22 cellular contexts compared by ENCODE assay signal in the genomic region with DNA sequence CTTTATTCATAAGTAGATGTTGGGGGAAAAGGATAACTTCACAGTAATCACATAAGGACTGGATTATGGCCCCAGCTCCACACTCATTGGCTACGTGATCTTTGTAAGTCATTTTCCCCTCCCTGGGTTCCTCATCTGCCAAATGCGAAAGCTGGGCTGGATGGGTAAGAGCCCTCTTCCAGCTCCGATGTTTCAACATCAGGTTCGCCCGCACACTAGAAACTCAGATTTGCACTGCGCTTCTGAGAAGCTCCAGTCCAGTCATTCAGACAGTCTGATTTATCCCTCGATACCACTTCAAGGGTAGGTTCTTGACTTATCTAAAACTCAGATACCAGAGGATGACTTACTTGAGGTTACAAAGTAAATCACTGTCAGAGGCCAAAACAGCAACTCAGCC. TPM values are rescaled to one million over a fixed set of nuclear protein-coding genes. Genes with fewer than 3 reads are reported as not detected.
DNase-seq lines count a peak whose midpoint lies in the region; ATAC-seq, FAIRE-seq and TF ChIP-seq lines count a peak whose summit lies in the region.
"Had no signal": no experiment of that assay in that cellular context is flagged by ENCODE, and none has a peak within 500 bp of the region (broad histone marks: within the 10 kb centered on the region; RNA-seq: fewer than 3 reads in every experiment).

No MANE protein-coding gene starts in this region.

- TF ChIP-seq POLR2A in GM12891 (IDR thresholded peaks at IDR 0.05; ENCODE audit: low read depth, low read length), result no peak

- no peaks in the 10 kb centered on the region for H3K9me3 Mint-ChIP-seq in activated CD4-positive, alpha-beta memory T cell treated with anti-CD3 and anti-CD28 coated beads for 36 hours
- no peaks in the 10 kb centered on the region for H3K9me3 Mint-ChIP-seq in activated CD4-positive, alpha-beta memory T cell treated with anti-CD3 and anti-CD28 coated beads, Interleukin-2, amount 10 ng/mL, durations not matched to agents 7 days and 5 days
- no peaks in the 10 kb centered on the region for H3K9me3 Mint-ChIP-seq in activated naive CD4-positive, alpha-beta T cell treated with anti-CD3 and anti-CD28 coated beads, Interleukin-2, amount 50 U/mL, for 72 hours
- no peaks in the 10 kb centered on the region for H3K9me3 Mint-ChIP-seq in osteocyte (ENCODE audit: unreplicated experiment)
- H3K9me3 Mint-ChIP-seq: activated T-helper 2 cell treated with anti-CD3 and anti-CD28 coated beads, Interferon-gamma antibody, Interleukin-2, Interleukin-4, amounts not matched to agents 10 μg/mL and 5 μg/mL and 100 μg/mL, durations not matched to agents 14 hours and 24 hours and 36 hours; T-cell had no signal

- ATAC-seq in activated naive CD4-positive, alpha-beta T cell treated with anti-CD3 and anti-CD28 coated beads, Interleukin-2, amount 50 U/mL, for 72 hours, result peak; percentile 20 to 70
- ATAC-seq: left lobe of liver, Right ventricle myocardium inferior, T-cell had no signal

- H3K27me3 Mint-ChIP-seq in activated CD4-positive, alpha-beta memory T cell treated with anti-CD3 and anti-CD28 coated beads for 36 hours, result peaks cover 3% of the 10 kb centered on the region
- peaks cover 3% of the 10 kb centered on the region for H3K27me3 Mint-ChIP-seq in activated CD4-positive, alpha-beta memory T cell treated with anti-CD3 and anti-CD28 coated beads, Interleukin-2, amount 10 ng/mL, durations not matched to agents 7 days and 5 days
- H3K27me3 Mint-ChIP-seq in osteocyte (ENCODE audit: unreplicated experiment), result peaks cover 3% of the 10 kb centered on the region
- H3K27me3 Mint-ChIP-seq: T-cell had no signal

- FAIRE-seq in GM12891 (lab: Jason Lieb, UNC), result peak; percentile 28
- FAIRE-seq: G401.6 had no signal

- peaks cover 43% of the 10 kb centered on the region for H3K4me1 Mint-ChIP-seq in activated CD4-positive, alpha-beta memory T cell treated with anti-CD3 and anti-CD28 coated beads for 36 hours (ENCODE audit: low read depth)
- peaks cover 26% of the 10 kb centered on the region for H3K4me1 Mint-ChIP-seq in activated CD4-positive, alpha-beta memory T cell treated with anti-CD3 and anti-CD28 coated beads, Interleukin-2, amount 10 ng/mL, durations not matched to agents 7 days and 5 days
- peaks cover 53% of the 10 kb centered on the region for H3K4me1 Mint-ChIP-seq in osteocyte (ENCODE audit: unreplicated experiment)

- H3K36me3 Mint-ChIP-seq in activated CD4-positive, alpha-beta memory T cell treated with anti-CD3 and anti-CD28 coated beads for 36 hours, result no peaks in the 10 kb centered on the region
- no peaks in the 10 kb centered on the region for H3K36me3 Mint-ChIP-seq in activated CD4-positive, alpha-beta memory T cell treated with anti-CD3 and anti-CD28 coated beads, Interleukin-2, amount 10 ng/mL, durations not matched to agents 7 days and 5 days (ENCODE audit: low read depth)
- H3K36me3 Mint-ChIP-seq in activated naive CD4-positive, alpha-beta T cell treated with anti-CD3 and anti-CD28 coated beads, Interleukin-2, amount 50 U/mL, for 72 hours, result no peaks in the 10 kb centered on the region
- H3K36me3 Mint-ChIP-seq in osteocyte (ENCODE audit: unreplicated experiment), result no peaks in the 10 kb centered on the region
- H3K36me3 Mint-ChIP-seq: CD14-positive monocyte, T-cell had no signal

- POLR2A ChIA-PET in activated CD4-positive, alpha-beta memory T cell treated with anti-CD3 and anti-CD28 coated beads for 36 hours (lab: Charles Lee), result interaction anchor here (1.2 to 1.6 kb wide), 4 partner anchors 22 to 504 kb away, joined by 3 to 5 read pairs (median 4); a partner anchor contains a TSS
- POLR2A ChIA-PET in activated CD4-positive, alpha-beta memory T cell treated with anti-CD3 and anti-CD28 coated beads, Interleukin-2, amount 10 ng/mL, durations not matched to agents 7 days and 5 days (lab: Charles Lee), result no interaction called here

- CTCF ChIA-PET in activated CD4-positive, alpha-beta memory T cell treated with anti-CD3 and anti-CD28 coated beads for 36 hours (lab: Charles Lee), result interaction anchor here (1.1 to 1.6 kb wide), 5 partner anchors 17 to 572 kb away, joined by 3 to 5 read pairs (median 4); no protein-coding TSS in a partner anchor
- CTCF ChIA-PET in activated CD4-positive, alpha-beta memory T cell treated with anti-CD3 and anti-CD28 coated beads, Interleukin-2, amount 10 ng/mL, durations not matched to agents 7 days and 5 days (lab: Charles Lee), result interaction anchor here (1.0 to 1.6 kb wide), 5 partner anchors 16 to 503 kb away, joined by 3 to 8 read pairs (median 3); no protein-coding TSS in a partner anchor

- DNase-seq in activated CD4-positive, alpha-beta memory T cell treated with anti-CD3 and anti-CD28 coated beads for 36 hours, result peak; percentile 47
- no peak for DNase-seq in activated CD4-positive, alpha-beta memory T cell treated with anti-CD3 and anti-CD28 coated beads, Interleukin-2, amount 10 ng/mL, durations not matched to agents 7 days and 5 days
- DNase-seq in GM12891 (ENCODE audit: insufficient read length, low spot score) (no peak), osteocyte (ENCODE audit: extremely low spot score, unreplicated experiment) (no peak), epidermal melanocyte (ENCODE audit: insufficient read length, low spot score) (no peak), NOMO-1 treated with DMSO at 0.1 percent for 48 hours (lab: John Stamatoyannopoulos, UW; ENCODE audit: unreplicated experiment) (no peak), GM13976 (ENCODE audit: low spot score) (no peak)
- DNase-seq in activated naive CD4-positive, alpha-beta T cell treated with anti-CD3 and anti-CD28 coated beads, Interleukin-2, amount 50 U/mL, for 72 hours (ENCODE audit: low spot score in 2 of 2), result no peak
- DNase-seq: activated CD8-positive, alpha-beta memory T cell treated with anti-CD3 and anti-CD28 coated beads for 24 hours; aorta; effector CD8-positive, alpha-beta T cell; esophagus squamous epithelium; NCI-H1105 treated with DMSO at 0.1 percent for 48 hours; NCI-H2107; NCI-H526; occipital lobe; T-cell had no signal

- intact Hi-C loops in activated CD4-positive, alpha-beta memory T cell treated with anti-CD3 and anti-CD28 coated beads for 36 hours (cut with micrococcal nuclease), result loop anchor here (5.0 kb wide), 2 partner anchors 223 to 502 kb away; no protein-coding TSS in a partner anchor

- TF ChIP-seq CTCF in osteocyte (IDR thresholded peaks at IDR 0.05) (no peak), GM13976 (IDR thresholded peaks at IDR 0.05; ENCODE audit: borderline replicate concordance, control extremely low read depth, extremely low read depth, insufficient read depth, missing control alignments) (no peak)

- peak overlapping the region; percentile 69 for H3K27ac Mint-ChIP-seq in activated CD4-positive, alpha-beta memory T cell treated with anti-CD3 and anti-CD28 coated beads for 36 hours
- H3K27ac Mint-ChIP-seq in activated CD4-positive, alpha-beta memory T cell treated with anti-CD3 and anti-CD28 coated beads, Interleukin-2, amount 10 ng/mL, durations not matched to agents 7 days and 5 days, result no peak overlapping the region
- H3K27ac Mint-ChIP-seq in activated naive CD4-positive, alpha-beta T cell treated with anti-CD3 and anti-CD28 coated beads, Interleukin-2, amount 50 U/mL, for 72 hours, result peak overlapping the region in 1 of 2 donors; percentile 2
- peak overlapping the region; percentile 62 for H3K27ac Mint-ChIP-seq in osteocyte (ENCODE audit: unreplicated experiment)
- H3K27ac Mint-ChIP-seq: activated T-helper 2 cell treated with anti-CD3 and anti-CD28 coated beads, Interferon-gamma antibody, Interleukin-2, Interleukin-4, amounts not matched to agents 10 μg/mL and 5 μg/mL and 100 μg/mL, durations not matched to agents 14 hours and 24 hours and 36 hours had no signal

- no peak overlapping the region for H3K4me3 Mint-ChIP-seq in activated CD4-positive, alpha-beta memory T cell treated with anti-CD3 and anti-CD28 coated beads for 36 hours
- no peak overlapping the region for H3K4me3 Mint-ChIP-seq in activated CD4-positive, alpha-beta memory T cell treated with anti-CD3 and anti-CD28 coated beads, Interleukin-2, amount 10 ng/mL, durations not matched to agents 7 days and 5 days
- H3K4me3 Mint-ChIP-seq in osteocyte (ENCODE audit: unreplicated experiment), result no peak overlapping the region

- in situ Hi-C loops in GM13976 (cut with MboI; ENCODE audit: low sequenced_read_pairs, unreplicated experiment), result loop anchor here (25.0 kb wide), 1 partner anchor 732 kb away; a partner anchor contains a TSS

TF ChIP-seq in GM12891, 5 proteins besides CTCF, POLR2A, EP300 and RAD21:
- TF ChIP-seq SPI1 (IDR thresholded peaks at IDR 0.05; ENCODE audit: low read depth, low read length) (no peak), TAF1 (IDR thresholded peaks at IDR 0.05; ENCODE audit: low read depth, low read length) (no peak), POU2F2 (IDR thresholded peaks at IDR 0.05; ENCODE audit: low read depth, low read length) (no peak), POLR2AphosphoS5 (IDR thresholded peaks at IDR 0.05; ENCODE audit: low read depth, low read length) (no peak), PAX5 (IDR thresholded peaks at IDR 0.05; ENCODE audit: insufficient read depth, low read length, severe bottlenecking) (no peak)

RNA-seq across cellular contexts. Expression of a gene that starts 31.0 kb away (rescaled TPM):
- 1 to 10 TPM; 1.8 to 2.1 TPM for total RNA-seq in activated CD4-positive, alpha-beta memory T cell treated with anti-CD3 and anti-CD28 coated beads for 36 hours
- total RNA-seq in activated CD4-positive, alpha-beta memory T cell treated with anti-CD3 and anti-CD28 coated beads, Interleukin-2, amount 10 ng/mL, durations not matched to agents 7 days and 5 days, result 1 to 10 TPM; 1.5 to 2.3 TPM
- 10.3 TPM for polyA plus RNA-seq in GM12891 (2012; ENCODE audit: low read depth, missing spikeins)
- 1 to 10 TPM in 1 of 2 donors, under 1 TPM in 1; 0.75 to 1.5 TPM for total RNA-seq in activated naive CD4-positive, alpha-beta T cell treated with anti-CD3 and anti-CD28 coated beads, Interleukin-2, amount 50 U/mL, for 72 hours
- total RNA-seq in osteocyte, result 8.4 and 8.8 TPM in 2 replicates
